ENCODE assay signal across 27 cellular contexts in genomic region chr6:147978078-147978477, GRCh38.
"Had no signal": no experiment of that assay in that cellular context is flagged by ENCODE, and none has a peak within 500 bp of the region (broad histone marks: within the 10 kb centered on the region; RNA-seq: fewer than 3 reads in every experiment).

No MANE protein-coding gene starts in this region.

- H3K9me3 ChIP-seq: neutrophil, pancreas, psoas muscle, right lobe of liver, sigmoid colon, suprapubic skin, testis, tibial artery, transverse colon, upper lobe of right lung, uterus had no signal

- ATAC-seq: naive thymus-derived CD4-positive, alpha-beta T cell; natural killer cell treated with Interleukin-12 subunit alpha and Interleukin-12 subunit beta and Interleukin-15 and Interleukin-18, amount 100 ng/mL, for 72 hours; pancreas; psoas muscle; right cardiac atrium; right lobe of liver; stimulated activated memory B cell treated with anti-CD40 and anti-IgM and Interleukin-4, amounts not matched to agents 10 μg/mL and 1 μg/mL and 100 μg/mL, for 72 hours; stimulated activated naive CD8-positive, alpha-beta T cell treated with anti-CD3 and anti-CD28 coated beads, Interleukin-15, amount 100 ng/mL, for 72 hours; stimulated activated naive CD8-positive, alpha-beta T cell treated with anti-CD3 and anti-CD28 coated beads, Interleukin-15, Interleukin-2, amounts not matched to agents 100 U/mL and 50 U/mL, for 24 hours; upper lobe of right lung had no signal

- H3K9me3 Mint-ChIP-seq: nephron progenitor cell; stimulated activated naive CD8-positive, alpha-beta T cell treated with anti-CD3 and anti-CD28 coated beads, Interleukin-15, amount 100 ng/mL, for 72 hours; type B pancreatic cell had no signal

- H3K27ac ChIP-seq: neutrophil, pancreas, psoas muscle, right lobe of liver, sigmoid colon, suprapubic skin, testis, tibial artery, transverse colon, upper lobe of right lung, uterus had no signal

- H3K36me3 Mint-ChIP-seq: naive thymus-derived CD4-positive, alpha-beta T cell; natural killer cell treated with Interleukin-12 subunit alpha and Interleukin-12 subunit beta and Interleukin-15 and Interleukin-18, amount 100 ng/mL, for 72 hours; stimulated activated memory B cell treated with anti-CD40 and anti-IgM and Interleukin-4, amounts not matched to agents 10 μg/mL and 1 μg/mL and 100 μg/mL, for 72 hours; type B pancreatic cell had no signal

- H3K4me3 Mint-ChIP-seq: naive thymus-derived CD4-positive, alpha-beta T cell; natural killer cell treated with Interleukin-12 subunit alpha and Interleukin-12 subunit beta and Interleukin-15 and Interleukin-18, amount 100 ng/mL, for 72 hours; nephron progenitor cell; stimulated activated memory B cell treated with anti-CD40 and anti-IgM and Interleukin-4, amounts not matched to agents 10 μg/mL and 1 μg/mL and 100 μg/mL, for 72 hours; stimulated activated naive CD8-positive, alpha-beta T cell treated with anti-CD3 and anti-CD28 coated beads, Interleukin-15, amount 100 ng/mL, for 72 hours; type B pancreatic cell had no signal

- H3K36me3 ChIP-seq: neutrophil, pancreas, right lobe of liver, sigmoid colon, suprapubic skin, tibial artery, transverse colon, upper lobe of right lung, uterus had no signal

- H3K4me3 ChIP-seq: pancreas, psoas muscle, right lobe of liver, sigmoid colon, suprapubic skin, testis, tibial artery, transverse colon, upper lobe of right lung, uterus had no signal

- H3K27me3 ChIP-seq: neutrophil, pancreas, right lobe of liver, sigmoid colon, suprapubic skin, testis, tibial artery, transverse colon, upper lobe of right lung, uterus had no signal

- DNase-seq: naive thymus-derived CD4-positive, alpha-beta T cell; nephron progenitor cell; nucleus accumbens; pancreas; psoas muscle; right cardiac atrium; right lobe of liver; sigmoid colon; small intestine; stimulated activated CD4-positive, alpha-beta T cell treated with anti-CD3 and anti-CD28 coated beads, Interleukin-15, amount 100 ng/mL, for 24 hours; stimulated activated CD4-positive, alpha-beta T cell treated with anti-CD3 and anti-CD28 coated beads, Interleukin-2, amount 100 ng/mL, for 24 hours; stimulated activated CD4-positive, alpha-beta T cell treated with anti-CD3 and anti-CD28 coated beads, Interleukin-2, amount 100 ng/mL, for 48 hours; stimulated activated CD4-positive, alpha-beta T cell treated with anti-CD3 and anti-CD28 coated beads, Interleukin-4, amount 100 ng/mL, for 24 hours; stimulated activated naive CD4-positive, alpha-beta T cell; stimulated activated naive CD8-positive, alpha-beta T cell treated with anti-CD3 and anti-CD28 coated beads, Interleukin-15, amount 100 ng/mL, for 72 hours; stimulated activated naive CD8-positive, alpha-beta T cell treated with anti-CD3 and anti-CD28 coated beads, Interleukin-15, Interleukin-2, amounts not matched to agents 100 U/mL and 50 U/mL, for 24 hours; substantia nigra; testis; tibial artery; transverse colon; upper lobe of right lung; uterus had no signal

- H3K27me3 Mint-ChIP-seq: natural killer cell treated with Interleukin-12 subunit alpha and Interleukin-12 subunit beta and Interleukin-15 and Interleukin-18, amount 100 ng/mL, for 72 hours; stimulated activated memory B cell treated with anti-CD40 and anti-IgM and Interleukin-4, amounts not matched to agents 10 μg/mL and 1 μg/mL and 100 μg/mL, for 72 hours; stimulated activated naive CD8-positive, alpha-beta T cell treated with anti-CD3 and anti-CD28 coated beads, Interleukin-15, amount 100 ng/mL, for 72 hours had no signal

- H3K27ac Mint-ChIP-seq: naive thymus-derived CD4-positive, alpha-beta T cell; natural killer cell treated with Interleukin-12 subunit alpha and Interleukin-12 subunit beta and Interleukin-15 and Interleukin-18, amount 100 ng/mL, for 72 hours; nephron progenitor cell; stimulated activated memory B cell treated with anti-CD40 and anti-IgM and Interleukin-4, amounts not matched to agents 10 μg/mL and 1 μg/mL and 100 μg/mL, for 72 hours; stimulated activated naive CD8-positive, alpha-beta T cell treated with anti-CD3 and anti-CD28 coated beads, Interleukin-15, amount 100 ng/mL, for 72 hours; type B pancreatic cell had no signal

- H3K4me1 ChIP-seq: pancreas, psoas muscle, right lobe of liver, sigmoid colon, suprapubic skin, testis, tibial artery, transverse colon, upper lobe of right lung, uterus had no signal

- H3K4me1 Mint-ChIP-seq: naive thymus-derived CD4-positive, alpha-beta T cell; nephron progenitor cell; stimulated activated memory B cell treated with anti-CD40 and anti-IgM and Interleukin-4, amounts not matched to agents 10 μg/mL and 1 μg/mL and 100 μg/mL, for 72 hours; stimulated activated naive CD8-positive, alpha-beta T cell treated with anti-CD3 and anti-CD28 coated beads, Interleukin-15, amount 100 ng/mL, for 72 hours had no signal
